In genomic region chr5:92687793-92688467, GRCh38 we compare ENCODE assay signal across 9 cellular contexts.
DNase-seq lines count a peak whose midpoint lies in the region; ATAC-seq and TF ChIP-seq lines count a peak whose summit lies in the region.
"Had no signal": no experiment of that assay in that cellular context is flagged by ENCODE, and none has a peak within 500 bp of the region (broad histone marks: within the 10 kb centered on the region; RNA-seq: fewer than 3 reads in every experiment).

No MANE protein-coding gene starts in this region.

- peak; percentile 55 for DNase-seq in AG09309 (ENCODE audit: low read depth)
- peak; percentile 78 for DNase-seq in IMR-90
- DNase-seq in brain pericyte (ENCODE audit: low read depth, low spot score), result peak; percentile 55
- DNase-seq in right lobe of liver, result peak in 1 of 3 donors; percentile 50
- no peak for DNase-seq in esophagus squamous epithelium (lab: John Stamatoyannopoulos, UW)
- no peak for DNase-seq in activated naive CD4-positive, alpha-beta T cell treated with anti-CD3 and anti-CD28 coated beads for 36 hours
- no peak for DNase-seq in NCI-H2029 treated with DMSO at 0.1 percent for 48 hours (lab: John Stamatoyannopoulos, UW)
- DNase-seq: activated CD4-positive, alpha-beta memory T cell treated with anti-CD3 and anti-CD28 coated beads for 36 hours had no signal

- peak; percentile 72 for TF ChIP-seq RAD21 in IMR-90 (IDR thresholded peaks at IDR 0.05; ENCODE audit: low read length)

- no CpG with 5 or more reads among the region's 7 CpGs for WGBS in IMR-90 (ENCODE audit: extremely low coverage in 2 of 2, insufficient read length in 1 of 2), 2 experiments
- 19% methylated on average over 7 of the region's 7 CpGs for WGBS in right lobe of liver (ENCODE audit: insufficient coverage, low coverage, low lambda C conversion rate, missing lambda C conversion rate)
- 14 to 32% methylated on average over 7 of the region's 7 CpGs for WGBS in esophagus squamous epithelium, 2 donors

- H3K9me1 ChIP-seq in IMR-90 (ENCODE audit: insufficient read depth, low read length), result no peaks in the 10 kb centered on the region

- peak overlapping the region; percentile 75; the same call in 1 of the 2 replicates for H3K18ac ChIP-seq in IMR-90 (ENCODE audit: low read depth, low read length)

- H3K23ac ChIP-seq in IMR-90 (ENCODE audit: low read depth, low read length), result no peak overlapping the region

- H2AK9ac ChIP-seq in IMR-90 (replicated peaks; ENCODE audit: low read depth, low read length, poor library complexity), result no peak overlapping the region

- H3K56ac ChIP-seq in IMR-90 (ENCODE audit: extremely low read depth, insufficient read depth, low read length), result no peak overlapping the region

- BruUV-seq in IMR-90 (replicated peaks; lab: Mats Ljungman, UMichigan), result no TSS peak

- peak overlapping the region; percentile 17 for H2BK5ac ChIP-seq in IMR-90 (ENCODE audit: low read depth, low read length, poor library complexity, severe bottlenecking)

- dilution Hi-C loops in IMR-90 (cut with HindIII; ENCODE audit: low sequenced_read_pairs, unreplicated experiment), result no loop called here

- H3K4me1 ChIP-seq in IMR-90 (ENCODE audit: control insufficient read depth, insufficient read depth, low read length) (no peaks in the 10 kb centered on the region), right lobe of liver (peaks cover 0 to 10% (median 0%) of the 10 kb centered on the region in 4 donors), esophagus squamous epithelium (no peaks in the 10 kb centered on the region)

- H3K27me3 ChIP-seq in IMR-90 (ENCODE audit: control insufficient read depth, insufficient read depth, low read length) (no peaks in the 10 kb centered on the region), right lobe of liver (no peaks in the 10 kb centered on the region), esophagus squamous epithelium (no peaks in the 10 kb centered on the region)

- in situ Hi-C loops in IMR-90 (cut with MboI; ENCODE audit: low sequenced_read_pairs), result loop anchor here (10.0 to 25.0 kb wide), 2 partner anchors 887 to 1099 kb away; no protein-coding TSS in a partner anchor

- H3K14ac ChIP-seq in IMR-90 (replicated peaks; ENCODE audit: low read depth, low read length), result 0 out of 2 replicates have a peak overlapping the region, but pooled peaks have one; percentile 20

- no peak overlapping the region for H3K27ac Mint-ChIP-seq in activated naive CD4-positive, alpha-beta T cell treated with anti-CD3 and anti-CD28 coated beads for 36 hours
- H3K27ac Mint-ChIP-seq: activated CD4-positive, alpha-beta memory T cell treated with anti-CD3 and anti-CD28 coated beads for 36 hours had no signal

- POLR2A ChIA-PET in IMR-90 (lab: Charles Lee; ENCODE audit: unreplicated experiment), result no interaction called here

- H3K36me3 ChIP-seq in IMR-90 (ENCODE audit: control insufficient read depth, insufficient read depth, low read length) (no peaks in the 10 kb centered on the region), right lobe of liver (no peaks in the 10 kb centered on the region), esophagus squamous epithelium (no peaks in the 10 kb centered on the region)

- no peak for TF ChIP-seq POLR2A in IMR-90 (IDR thresholded peaks at IDR 0.05; ENCODE audit: low read depth, low read length)
- no peak for TF ChIP-seq POLR2A in right lobe of liver (IDR thresholded peaks at IDR 0.05)
- TF ChIP-seq POLR2A in esophagus squamous epithelium (IDR thresholded peaks at IDR 0.05), result no peak

- H2AFZ ChIP-seq in IMR-90 (replicated peaks; ENCODE audit: low read length, poor library complexity), result no peak overlapping the region

- ATAC-seq in IMR-90 (ENCODE audit: low read depth) (peak; percentile 96), right lobe of liver (peak; percentile 97 to 99 (median 98)), GM21737 (IDR thresholded peaks at IDR 0.05; ENCODE audit: unreplicated experiment) (no peak)

- H3K9me3 ChIP-seq in IMR-90 (ENCODE audit: control insufficient read depth, insufficient read depth, low read length) (no peaks in the 10 kb centered on the region), right lobe of liver (no peaks in the 10 kb centered on the region), esophagus squamous epithelium (no peaks in the 10 kb centered on the region)

- intact Hi-C loops in IMR-90 (cut with micrococcal nuclease) (loop anchor here (1.0 to 10.0 kb wide), 6 partner anchors 149 to 893 kb away; partner anchors contain the start of gene NR2F1-AS1), right lobe of liver (cut with DNase I) (no loop called here), esophagus squamous epithelium (cut with DNase I) (no loop called here)
- intact Hi-C loops in activated naive CD4-positive, alpha-beta T cell treated with anti-CD3 and anti-CD28 coated beads for 36 hours (cut with micrococcal nuclease), result no loop called here

- H4K8ac ChIP-seq in IMR-90 (ENCODE audit: low read depth in 2 of 2, low read length in 2 of 2), result peak overlapping the region; percentile 0 to 41; a peak in 2 of 4 replicates

- no peaks in the 10 kb centered on the region for H3K79me1 ChIP-seq in IMR-90 (ENCODE audit: low read depth in 1 of 2, low read length in 2 of 2)

- H3K4me2 ChIP-seq in IMR-90 (ENCODE audit: low read depth, low read length), result peak overlapping the region; percentile 69

- H3K4me3 ChIP-seq in AG09309 (ENCODE audit: control insufficient read depth, low read depth, low read length) (no peak overlapping the region), IMR-90 (ENCODE audit: insufficient read depth, low read depth, low read length) (peak overlapping the region; percentile 1; the same call in 1 of the 2 replicates), right lobe of liver (peak overlapping the region in 1 of 3 donors; percentile 8), esophagus squamous epithelium (peak overlapping the region in 1 of 4 donors; percentile 11)

- H3K27ac ChIP-seq in IMR-90 (ENCODE audit: insufficient read depth, low read length), result no peak overlapping the region; the same call in 1 of the 2 replicates
- H3K27ac ChIP-seq in right lobe of liver, result peak overlapping the region in 2 of 3 donors; percentile 6 to 9
- no peak overlapping the region for H3K27ac ChIP-seq in esophagus squamous epithelium

- no peak overlapping the region for H2BK15ac ChIP-seq in IMR-90 (ENCODE audit: low read depth, low read length)

- peak overlapping the region; percentile 56 for H2BK120ac ChIP-seq in IMR-90 (ENCODE audit: low read depth, low read length)

- TF ChIP-seq CTCF in AG09309 (IDR thresholded peaks at IDR 0.05; ENCODE audit: control insufficient read depth, insufficient read depth, low read depth, low read length, missing control alignments), result peak; percentile 66
- TF ChIP-seq CTCF in IMR-90 (conservative IDR thresholded peaks at IDR 0.05; ENCODE audit: low read depth, low read length), result peak; percentile 62
- peak; percentile 31 to 52 (median 44) for TF ChIP-seq CTCF in right lobe of liver (IDR thresholded peaks at IDR 0.05)
- peak in 1 of 6 experiments; percentile 24 for TF ChIP-seq CTCF in esophagus squamous epithelium (IDR thresholded peaks at IDR 0.05)

- H3K4ac ChIP-seq in IMR-90 (ENCODE audit: low read depth, low read length), result no peak overlapping the region

- peak overlapping the region; percentile 69; the same call in 1 of the 2 replicates for H2BK20ac ChIP-seq in IMR-90 (ENCODE audit: low read depth, low read length)

- no peaks in the 10 kb centered on the region for H3K36me3 Mint-ChIP-seq in activated naive CD4-positive, alpha-beta T cell treated with anti-CD3 and anti-CD28 coated beads for 36 hours (ENCODE audit: low read depth)
- H3K36me3 Mint-ChIP-seq: activated CD4-positive, alpha-beta memory T cell treated with anti-CD3 and anti-CD28 coated beads for 36 hours had no signal

- H4K91ac ChIP-seq in IMR-90 (ENCODE audit: insufficient read depth, low read depth, low read length), result no peak overlapping the region

- CTCF ChIA-PET in IMR-90 (lab: Yijun Ruan, JAX), result interaction anchor here (0.6 to 1.8 kb wide), 14 partner anchors 8 to 561 kb away, joined by 3 to 10 read pairs (median 3); no protein-coding TSS in a partner anchor
- CTCF ChIA-PET in activated naive CD4-positive, alpha-beta T cell treated with anti-CD3 and anti-CD28 coated beads for 36 hours (lab: Charles Lee), result interaction anchor here (0.6 kb wide), 1 partner anchor 40 kb away, joined by 3 read pairs; no protein-coding TSS in a partner anchor

- peak overlapping the region; percentile 27; the same call in 1 of the 2 replicates for H3K9ac ChIP-seq in IMR-90 (ENCODE audit: low read depth, low read length)

- H4K20me1 ChIP-seq in IMR-90 (ENCODE audit: insufficient read depth, low read length), result no peaks in the 10 kb centered on the region

- no peaks in the 10 kb centered on the region for H3K4me1 Mint-ChIP-seq in activated naive CD4-positive, alpha-beta T cell treated with anti-CD3 and anti-CD28 coated beads for 36 hours (ENCODE audit: low read depth)

- H3K4me3 Mint-ChIP-seq in activated naive CD4-positive, alpha-beta T cell treated with anti-CD3 and anti-CD28 coated beads for 36 hours, result no peak overlapping the region
- H3K4me3 Mint-ChIP-seq: activated CD4-positive, alpha-beta memory T cell treated with anti-CD3 and anti-CD28 coated beads for 36 hours had no signal

- H2AK5ac ChIP-seq in IMR-90 (ENCODE audit: low read depth, low read length), result no peak overlapping the region

- no peak overlapping the region; the same call in 1 of the 2 replicates for H4K5ac ChIP-seq in IMR-90 (ENCODE audit: low read depth, low read length)

- H3K9me3 Mint-ChIP-seq in activated naive CD4-positive, alpha-beta T cell treated with anti-CD3 and anti-CD28 coated beads for 36 hours, result peaks cover 7% of the 10 kb centered on the region

- no peaks in the 10 kb centered on the region for H3K27me3 Mint-ChIP-seq in activated naive CD4-positive, alpha-beta T cell treated with anti-CD3 and anti-CD28 coated beads for 36 hours (ENCODE audit: low read depth)
- H3K27me3 Mint-ChIP-seq: activated CD4-positive, alpha-beta memory T cell treated with anti-CD3 and anti-CD28 coated beads for 36 hours had no signal

TF ChIP-seq in IMR-90, 13 proteins besides CTCF, POLR2A, EP300 and RAD21 (continues in another document):
- no peak for TF ChIP-seq CEBPB (IDR thresholded peaks at IDR 0.05; ENCODE audit: low read depth, low read length)
- no peak for TF ChIP-seq BHLHE40 (IDR thresholded peaks at IDR 0.05; ENCODE audit: low read depth, low read length)
- TF ChIP-seq MAZ (IDR thresholded peaks at IDR 0.05; ENCODE audit: borderline replicate concordance, low read depth, low read length), result no peak
- TF ChIP-seq SMC3 (IDR thresholded peaks at IDR 0.05; ENCODE audit: low read depth, low read length), result peak; percentile 49
- TF ChIP-seq RFX5 (IDR thresholded peaks at IDR 0.05; ENCODE audit: low read depth, low read length), result no peak
- no peak for TF ChIP-seq MXI1 (IDR thresholded peaks at IDR 0.05; ENCODE audit: borderline replicate concordance, low read depth, low read length)

Comparison
In these comparisons a context has a peak if more than half of its experiments do, and no peak if none do; other contexts are left out.
1. DNase-seq: peak in AG09309 (single experiment), IMR-90 (single experiment) and brain pericyte (single experiment); none in esophagus squamous epithelium (single experiment), activated naive CD4-positive, alpha-beta T cell treated with anti-CD3 and anti-CD28 coated beads for 36 hours (single experiment) and NCI-H2029 treated with DMSO at 0.1 percent for 48 hours (single experiment).
2. H3K27ac ChIP-seq: peak in right lobe of liver (2 of 3); none in IMR-90 (single experiment) and esophagus squamous epithelium (0 of 4).